1 cellular context compared by ENCODE assay signal in the genomic region with DNA sequence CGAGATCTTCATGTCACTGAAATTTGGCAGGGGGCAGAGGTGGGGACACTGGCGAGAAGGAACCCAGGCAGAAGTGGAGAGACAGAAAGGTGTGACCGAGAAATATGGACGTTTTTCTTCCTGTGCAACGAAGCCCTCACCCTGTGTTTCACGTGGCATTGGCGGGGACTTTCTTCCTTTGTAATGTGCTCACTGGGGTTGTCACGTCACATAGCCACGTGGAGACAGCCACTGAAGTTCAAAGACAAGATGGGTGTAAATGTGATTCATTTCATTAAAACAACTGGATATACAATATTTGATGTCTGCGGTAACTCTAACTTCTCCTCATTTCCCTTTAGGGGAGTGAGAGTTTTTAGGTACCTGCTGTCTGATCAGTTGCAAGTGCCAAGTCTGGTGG.
A peak's percentile ranks its signal among the peaks of the same experiment; 100 is the strongest.
TF ChIP-seq lines count a peak whose summit lies in the region.

No MANE protein-coding gene starts in this region.

TF ChIP-seq in GM12878, 131 proteins besides CTCF, POLR2A, EP300 and RAD21 (continued from another document):
- TF ChIP-seq, protein P1, sequence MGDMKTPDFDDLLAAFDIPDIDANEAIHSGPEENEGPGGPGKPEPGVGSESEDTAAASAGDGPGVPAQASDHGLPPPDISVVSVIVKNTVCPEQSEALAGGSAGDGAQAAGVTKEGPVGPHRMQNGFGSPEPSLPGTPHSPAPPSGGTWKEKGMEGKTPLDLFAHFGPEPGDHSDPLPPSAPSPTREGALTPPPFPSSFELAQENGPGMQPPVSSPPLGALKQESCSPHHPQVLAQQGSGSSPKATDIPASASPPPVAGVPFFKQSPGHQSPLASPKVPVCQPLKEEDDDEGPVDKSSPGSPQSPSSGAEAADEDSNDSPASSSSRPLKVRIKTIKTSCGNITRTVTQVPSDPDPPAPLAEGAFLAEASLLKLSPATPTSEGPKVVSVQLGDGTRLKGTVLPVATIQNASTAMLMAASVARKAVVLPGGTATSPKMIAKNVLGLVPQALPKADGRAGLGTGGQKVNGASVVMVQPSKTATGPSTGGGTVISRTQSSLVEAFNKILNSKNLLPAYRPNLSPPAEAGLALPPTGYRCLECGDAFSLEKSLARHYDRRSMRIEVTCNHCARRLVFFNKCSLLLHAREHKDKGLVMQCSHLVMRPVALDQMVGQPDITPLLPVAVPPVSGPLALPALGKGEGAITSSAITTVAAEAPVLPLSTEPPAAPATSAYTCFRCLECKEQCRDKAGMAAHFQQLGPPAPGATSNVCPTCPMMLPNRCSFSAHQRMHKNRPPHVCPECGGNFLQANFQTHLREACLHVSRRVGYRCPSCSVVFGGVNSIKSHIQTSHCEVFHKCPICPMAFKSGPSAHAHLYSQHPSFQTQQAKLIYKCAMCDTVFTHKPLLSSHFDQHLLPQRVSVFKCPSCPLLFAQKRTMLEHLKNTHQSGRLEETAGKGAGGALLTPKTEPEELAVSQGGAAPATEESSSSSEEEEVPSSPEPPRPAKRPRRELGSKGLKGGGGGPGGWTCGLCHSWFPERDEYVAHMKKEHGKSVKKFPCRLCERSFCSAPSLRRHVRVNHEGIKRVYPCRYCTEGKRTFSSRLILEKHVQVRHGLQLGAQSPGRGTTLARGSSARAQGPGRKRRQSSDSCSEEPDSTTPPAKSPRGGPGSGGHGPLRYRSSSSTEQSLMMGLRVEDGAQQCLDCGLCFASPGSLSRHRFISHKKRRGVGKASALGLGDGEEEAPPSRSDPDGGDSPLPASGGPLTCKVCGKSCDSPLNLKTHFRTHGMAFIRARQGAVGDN (IDR thresholded peaks at IDR 0.05), result peak; percentile 55; the same call in 1 of the 2 replicates
